Comparison of ENCODE assay signal across 9 cellular contexts in genomic region chr21:30044447-30045064, GRCh38.
DNase-seq lines count a peak whose midpoint lies in the region; ATAC-seq and TF ChIP-seq lines count a peak whose summit lies in the region.
"Had no signal": no experiment of that assay in that cellular context is flagged by ENCODE, and none has a peak within 500 bp of the region (broad histone marks: within the 10 kb centered on the region; RNA-seq: fewer than 3 reads in every experiment).

No MANE protein-coding gene starts in this region.

- ATAC-seq in PC-3, result no peak
- no peak for ATAC-seq in gastrocnemius medialis
- no peak for ATAC-seq in HG03097 (IDR thresholded peaks at IDR 0.05; ENCODE audit: low FRiP score, unreplicated experiment)
- ATAC-seq in HG03520 (IDR thresholded peaks at IDR 0.05; ENCODE audit: unreplicated experiment), result no peak
- ATAC-seq in GM18505 (IDR thresholded peaks at IDR 0.05; ENCODE audit: unreplicated experiment), result no peak

- no peak for TF ChIP-seq POLR2A in gastrocnemius medialis (IDR thresholded peaks at IDR 0.05)
- TF ChIP-seq POLR2A in GM18505 (IDR thresholded peaks at IDR 0.05; ENCODE audit: borderline replicate concordance, extremely low read depth, insufficient read depth, insufficient read length), result no peak

- DNase-seq in G401 (ENCODE audit: low spot score), result peak; percentile 33
- DNase-seq in PC-3, result peak; percentile 70
- peak; percentile 42 for DNase-seq in fibroblast of mammary gland (ENCODE audit: low read depth)
- DNase-seq in gastrocnemius medialis, result no peak

- BruUV-seq in PC-3 (replicated peaks; lab: Mats Ljungman, UMichigan), result no TSS peak

- H3K36me3 ChIP-seq in PC-3 (ENCODE audit: low read depth, low read length), result no peaks in the 10 kb centered on the region
- no peaks in the 10 kb centered on the region for H3K36me3 ChIP-seq in gastrocnemius medialis
- H3K36me3 ChIP-seq: HAP-1 had no signal

- CTCF ChIA-PET in PC-3 (lab: Charles Lee), result interaction anchor here (0.6 kb wide), 1 partner anchor 1052 kb away, joined by 3 read pairs; no protein-coding TSS in a partner anchor

- H3K9me3 ChIP-seq in PC-3 (ENCODE audit: low read length), result no peaks in the 10 kb centered on the region
- H3K9me3 ChIP-seq in gastrocnemius medialis, result no peaks in the 10 kb centered on the region
- H3K9me3 ChIP-seq: HAP-1 had no signal

- TF ChIP-seq CTCF in 22Rv1 (IDR thresholded peaks at IDR 0.05) (peak; percentile 90), PC-3 (conservative IDR thresholded peaks at IDR 0.05; ENCODE audit: low read depth, low read length) (peak; percentile 90), fibroblast of mammary gland (conservative IDR thresholded peaks at IDR 0.05; ENCODE audit: control insufficient read depth, insufficient read depth, low read depth, low read length) (peak; percentile 86), gastrocnemius medialis (IDR thresholded peaks at IDR 0.05 in 4 of 5, conservative IDR thresholded peaks at IDR 0.05 in 1 of 5) (peak in 4 of 5 experiments; percentile 20 to 66 (median 54))

- no peaks in the 10 kb centered on the region for H3K9me2 ChIP-seq in PC-3 (replicated peaks; ENCODE audit: low read length)

- H3K27me3 ChIP-seq in PC-3 (ENCODE audit: low read length) (peaks cover 9% of the 10 kb centered on the region; the same call in 1 of the 2 replicates), gastrocnemius medialis (no peaks in the 10 kb centered on the region)

- H3K4me3 ChIP-seq in PC-3 (ENCODE audit: low read length) (no peak overlapping the region), fibroblast of mammary gland (ENCODE audit: control insufficient read depth, low read depth, low read length) (no peak overlapping the region), gastrocnemius medialis (no peak overlapping the region)
- H3K4me3 ChIP-seq: HAP-1 had no signal

- no peak overlapping the region for H2AFZ ChIP-seq in PC-3 (ENCODE audit: low read length)

- H3K4me1 ChIP-seq in PC-3 (ENCODE audit: insufficient read depth, low read length) (no peaks in the 10 kb centered on the region), gastrocnemius medialis (no peaks in the 10 kb centered on the region)
- H3K4me1 ChIP-seq: HAP-1 had no signal

- no peaks in the 10 kb centered on the region for H3K79me2 ChIP-seq in PC-3 (ENCODE audit: low read length)

- intact Hi-C loops in PC-3 (cut with micrococcal nuclease), result loop anchor here (2.0 to 10.0 kb wide), 3 partner anchors 150 to 688 kb away; no protein-coding TSS in a partner anchor
- intact Hi-C loops in gastrocnemius medialis (cut with DNase I; ENCODE audit: low total_unique reads), result no loop called here

- no peak overlapping the region for H3K4me2 ChIP-seq in PC-3 (ENCODE audit: low read length)

- in situ Hi-C loops in G401 (cut with HindIII; ENCODE audit: low sequenced_read_pairs) (no loop called here), gastrocnemius medialis (cut with MboI; ENCODE audit: low sequenced_read_pairs in 4 of 4) (no loop called here)

- no peaks in the 10 kb centered on the region for H4K20me1 ChIP-seq in PC-3 (ENCODE audit: low read length)

- no peak overlapping the region for H3K9ac ChIP-seq in PC-3 (ENCODE audit: low read length)

- no peak overlapping the region for H3K27ac ChIP-seq in 22Rv1
- H3K27ac ChIP-seq in PC-3 (ENCODE audit: low read length), result no peak overlapping the region
- no peak overlapping the region for H3K27ac ChIP-seq in gastrocnemius medialis

- no peaks in the 10 kb centered on the region for H3F3A ChIP-seq in PC-3 (ENCODE audit: low read length, unreplicated experiment)

- POLR2A ChIA-PET in PC-3 (lab: Charles Lee; ENCODE audit: unreplicated experiment), result no interaction called here

Comparison
In these comparisons a context has a peak if more than half of its experiments do, and no peak if none do; other contexts are left out.
1. DNase-seq: peak in G401 (single experiment), PC-3 (single experiment) and fibroblast of mammary gland (single experiment); none in gastrocnemius medialis (0 of 2).
2. Peak in every context shown above with its lines, with median percentiles within 50 percentile points of each other: CTCF ChIP-seq.